16 cellular contexts compared by ENCODE assay signal in genomic region chr6:149727793-149728498, GRCh38. TPM values are rescaled to one million over a fixed set of nuclear protein-coding genes. Genes with fewer than 3 reads are reported as not detected.
DNase-seq lines count a peak whose midpoint lies in the region; ATAC-seq and TF ChIP-seq lines count a peak whose summit lies in the region.
"Had no signal": no experiment of that assay in that cellular context is flagged by ENCODE, and none has a peak within 500 bp of the region (broad histone marks: within the 10 kb centered on the region; RNA-seq: fewer than 3 reads in every experiment).

No MANE protein-coding gene starts in this region.

- H3K4ac ChIP-seq in mesendoderm (ENCODE audit: low read depth, low read length) = no peak overlapping the region

- no peaks in the 10 kb centered on the region for H3K9me3 Mint-ChIP-seq in activated naive CD4-positive, alpha-beta T cell treated with anti-CD3 and anti-CD28 coated beads, Interleukin-2, amount 50 U/mL, for 24 hours
- H3K9me3 Mint-ChIP-seq in central memory CD8-positive, alpha-beta T cell = no peaks in the 10 kb centered on the region
- H3K9me3 Mint-ChIP-seq in stimulated activated effector memory CD8-positive, alpha-beta T cell treated with anti-CD3 and anti-CD28 coated beads, Interleukin-12 subunit alpha, Interleukin-12 subunit beta, amount 100 ng/mL, for 72 hours = no peaks in the 10 kb centered on the region
- H3K9me3 Mint-ChIP-seq: HFFc6 had no signal

- no peaks in the 10 kb centered on the region for H3K27me3 Mint-ChIP-seq in activated naive CD4-positive, alpha-beta T cell treated with anti-CD3 and anti-CD28 coated beads, Interleukin-2, amount 50 U/mL, for 24 hours
- no peaks in the 10 kb centered on the region for H3K27me3 Mint-ChIP-seq in central memory CD8-positive, alpha-beta T cell

- H3K4me3 ChIP-seq in mesendoderm (ENCODE audit: low read length) (no peak overlapping the region), OCI-LY7 (ENCODE audit: low read depth, low read length, poor library complexity, severe bottlenecking) (no peak overlapping the region)
- H3K4me3 ChIP-seq: body of pancreas, MG63, pancreas had no signal

- no peaks in the 10 kb centered on the region for H3K79me1 ChIP-seq in mesendoderm (ENCODE audit: low read length)

- peak overlapping the region; percentile 30 for H3K27ac Mint-ChIP-seq in activated naive CD4-positive, alpha-beta T cell treated with anti-CD3 and anti-CD28 coated beads, Interleukin-2, amount 50 U/mL, for 24 hours
- H3K27ac Mint-ChIP-seq in central memory CD8-positive, alpha-beta T cell (ENCODE audit: low read depth) = peak overlapping the region; percentile 7
- peak overlapping the region; percentile 50 for H3K27ac Mint-ChIP-seq in stimulated activated effector memory CD8-positive, alpha-beta T cell treated with anti-CD3 and anti-CD28 coated beads, Interleukin-12 subunit alpha, Interleukin-12 subunit beta, amount 100 ng/mL, for 72 hours
- H3K27ac Mint-ChIP-seq: HFFc6 had no signal

- TF ChIP-seq CTCF in OCI-LY7 (conservative IDR thresholded peaks at IDR 0.05; ENCODE audit: low read length) = no peak

- H3K4me3 Mint-ChIP-seq in activated naive CD4-positive, alpha-beta T cell treated with anti-CD3 and anti-CD28 coated beads, Interleukin-2, amount 50 U/mL, for 24 hours = no peak overlapping the region
- no peak overlapping the region for H3K4me3 Mint-ChIP-seq in central memory CD8-positive, alpha-beta T cell
- no peak overlapping the region for H3K4me3 Mint-ChIP-seq in stimulated activated effector memory CD8-positive, alpha-beta T cell treated with anti-CD3 and anti-CD28 coated beads, Interleukin-12 subunit alpha, Interleukin-12 subunit beta, amount 100 ng/mL, for 72 hours
- H3K4me3 Mint-ChIP-seq: HFFc6 had no signal

- CTCF ChIA-PET in OCI-LY7 (lab: Charles Lee; ENCODE audit: unreplicated experiment) = no interaction called here

- H4K8ac ChIP-seq in mesendoderm (ENCODE audit: low read depth, low read length) = no peak overlapping the region

- H3K4me2 ChIP-seq in mesendoderm (ENCODE audit: low read length) (no peak overlapping the region), OCI-LY7 (ENCODE audit: low read length) (no peak overlapping the region)

- no peaks in the 10 kb centered on the region for H3K9me2 ChIP-seq in OCI-LY7 (ENCODE audit: insufficient read depth, low read length)

- POLR2A ChIA-PET in OCI-LY7 (lab: Charles Lee) = no interaction called here

- no peak for DNase-seq in activated naive CD4-positive, alpha-beta T cell treated with anti-CD3 and anti-CD28 coated beads, Interleukin-2, amount 50 U/mL, for 16 hours
- DNase-seq in NOMO-1 (lab: John Stamatoyannopoulos, UW; ENCODE audit: unreplicated experiment in 2 of 2) (peak; percentile 37 to 83), mesendoderm (no peak), OCI-LY7 (ENCODE audit: low spot score) (no peak)
- DNase-seq in central memory CD8-positive, alpha-beta T cell (ENCODE audit: low spot score in 2 of 2) = no peak
- no peak for DNase-seq in stimulated activated effector memory CD8-positive, alpha-beta T cell treated with anti-CD3 and anti-CD28 coated beads, Interleukin-12 subunit alpha, Interleukin-12 subunit beta, amount 100 ng/mL, for 72 hours (ENCODE audit: low spot score in 2 of 2)
- DNase-seq: body of pancreas; DMS79 treated with DMSO at 0.1 percent for 48 hours; HFFc6; MG63; NK-92 treated with Interleukin-12 subunit alpha and Interleukin-12 subunit beta, amount 100 ng/mL, for 24 hours; pancreas; stimulated activated CD4-positive, alpha-beta T cell treated with anti-CD3 and anti-CD28 coated beads, Interleukin-12 subunit alpha, Interleukin-12 subunit beta, amount 100 ng/mL, for 4 hours had no signal

- no peak overlapping the region for H3K56ac ChIP-seq in mesendoderm (ENCODE audit: low read length)

- WGBS in mesendoderm (ENCODE audit: extremely low coverage, insufficient coverage, low lambda C conversion rate) = no CpG with 5 or more reads among the region's 4 CpGs

- no peak overlapping the region for H3K23ac ChIP-seq in mesendoderm (ENCODE audit: low read length)

- H2BK5ac ChIP-seq in mesendoderm (ENCODE audit: low read length) = no peak overlapping the region

- H3K18ac ChIP-seq in mesendoderm (ENCODE audit: low read length) = no peak overlapping the region

- H3K9me3 ChIP-seq in OCI-LY7 (ENCODE audit: low read length) = no peaks in the 10 kb centered on the region
- H3K9me3 ChIP-seq: body of pancreas, MG63, pancreas had no signal

- H2AFZ ChIP-seq in OCI-LY7 (ENCODE audit: low read length) = no peak overlapping the region

- no TSS peak for BruUV-seq in OCI-LY7 (replicated peaks; lab: Mats Ljungman, UMichigan)

- H3K79me2 ChIP-seq in mesendoderm (ENCODE audit: control insufficient read depth, insufficient read depth, low read length) (no peaks in the 10 kb centered on the region), OCI-LY7 (ENCODE audit: insufficient read depth, low read depth, low read length) (no peaks in the 10 kb centered on the region)

- H3K27me3 ChIP-seq in mesendoderm (ENCODE audit: insufficient read depth, low read length, poor library complexity) = no peaks in the 10 kb centered on the region
- H3K27me3 ChIP-seq: body of pancreas, MG63, pancreas had no signal

- intact Hi-C loops in OCI-LY7 (cut with micrococcal nuclease; ENCODE audit: unreplicated experiment) = loop anchor here (2.0 kb wide), 1 partner anchor 13 kb away; no protein-coding TSS in a partner anchor

- no peak overlapping the region for H3K9ac ChIP-seq in mesendoderm (ENCODE audit: low read length)

- H3K4me1 ChIP-seq in mesendoderm (ENCODE audit: control insufficient read depth, low read depth, low read length) (no peaks in the 10 kb centered on the region), OCI-LY7 (ENCODE audit: insufficient read depth, low read length, poor library complexity, severe bottlenecking) (no peaks in the 10 kb centered on the region)

- peaks cover 4% of the 10 kb centered on the region for H3K36me3 Mint-ChIP-seq in activated naive CD4-positive, alpha-beta T cell treated with anti-CD3 and anti-CD28 coated beads, Interleukin-2, amount 50 U/mL, for 24 hours
- H3K36me3 Mint-ChIP-seq in central memory CD8-positive, alpha-beta T cell (ENCODE audit: insufficient read depth) = peaks cover 48% of the 10 kb centered on the region
- H3K36me3 Mint-ChIP-seq in stimulated activated effector memory CD8-positive, alpha-beta T cell treated with anti-CD3 and anti-CD28 coated beads, Interleukin-12 subunit alpha, Interleukin-12 subunit beta, amount 100 ng/mL, for 72 hours = peaks cover 99% of the 10 kb centered on the region

- no peak overlapping the region for H2BK15ac ChIP-seq in mesendoderm (replicated peaks; ENCODE audit: low read depth)

- H3K36me3 ChIP-seq in mesendoderm (ENCODE audit: control insufficient read depth, insufficient read depth, low read length) = peaks cover 9% of the 10 kb centered on the region
- peaks cover 90% of the 10 kb centered on the region for H3K36me3 ChIP-seq in OCI-LY7 (ENCODE audit: insufficient read depth, low read length)

- H3K27ac ChIP-seq in mesendoderm (ENCODE audit: low read depth, low read length) (no peak overlapping the region), OCI-LY7 (ENCODE audit: low read depth, low read length, poor library complexity, severe bottlenecking) (no peak overlapping the region)

- H4K20me1 ChIP-seq in OCI-LY7 (ENCODE audit: insufficient read depth, low read length) = no peaks in the 10 kb centered on the region

- peaks cover 17% of the 10 kb centered on the region for H3K4me1 Mint-ChIP-seq in activated naive CD4-positive, alpha-beta T cell treated with anti-CD3 and anti-CD28 coated beads, Interleukin-2, amount 50 U/mL, for 24 hours
- H3K4me1 Mint-ChIP-seq in central memory CD8-positive, alpha-beta T cell = peaks cover 11% of the 10 kb centered on the region
- H3K4me1 Mint-ChIP-seq in stimulated activated effector memory CD8-positive, alpha-beta T cell treated with anti-CD3 and anti-CD28 coated beads, Interleukin-12 subunit alpha, Interleukin-12 subunit beta, amount 100 ng/mL, for 72 hours = peaks cover 14% of the 10 kb centered on the region

- H2BK120ac ChIP-seq in mesendoderm (ENCODE audit: low read depth, low read length) = no peak overlapping the region

- H4K5ac ChIP-seq in mesendoderm (ENCODE audit: low read length) = no peak overlapping the region

- no peak overlapping the region for H2AK5ac ChIP-seq in mesendoderm (ENCODE audit: low read length)

- no peak for ATAC-seq in central memory CD8-positive, alpha-beta T cell (replicated peaks; ENCODE audit: extremely low read depth, poor library complexity, severe bottlenecking)
- no peak for ATAC-seq in stimulated activated effector memory CD8-positive, alpha-beta T cell treated with anti-CD3 and anti-CD28 coated beads, Interleukin-12 subunit alpha, Interleukin-12 subunit beta, amount 100 ng/mL, for 72 hours
- ATAC-seq in GM19023 (IDR thresholded peaks at IDR 0.05; ENCODE audit: unreplicated experiment) = no peak
- ATAC-seq: body of pancreas, SK-N-SH treated with all-trans-retinoic acid at 6 μM for 48 hours had no signal

RNA-seq across cellular contexts. Expression of gene LATS1, which starts 10.0 kb away (rescaled TPM):
- polyA plus RNA-seq in mesendoderm (2013, experiment 1 of 2) = 15.9 TPM
- 15.9 TPM for polyA plus RNA-seq in mesendoderm (2013, experiment 2 of 2)
- total RNA-seq in OCI-LY7 (2014; rRNA removed; shearing (Covaris generic)) = 15.6 and 23.1 TPM in 2 replicates
- 30.3 and 30.7 TPM in 2 replicates for total RNA-seq in OCI-LY7 (2022)

RNA-seq across cellular contexts. Expression of gene NUP43, which starts 18.4 kb away (rescaled TPM):
- 26.9 TPM for polyA plus RNA-seq in mesendoderm (2013, experiment 1 of 2)
- 27.5 TPM for polyA plus RNA-seq in mesendoderm (2013, experiment 2 of 2)
- 28.6 and 30.7 TPM in 2 replicates for total RNA-seq in OCI-LY7 (2014; rRNA removed; shearing (Covaris generic))
- total RNA-seq in OCI-LY7 (2022) = 72.4 and 73.0 TPM in 2 replicates

RNA-seq across cellular contexts. Expression of gene PCMT1, which starts 21.6 kb away (rescaled TPM):
- 97.0 TPM for polyA plus RNA-seq in mesendoderm (2013, experiment 1 of 2)
- 98.3 TPM for polyA plus RNA-seq in mesendoderm (2013, experiment 2 of 2)
- 125 and 140 TPM in 2 replicates for total RNA-seq in OCI-LY7 (2014; rRNA removed; shearing (Covaris generic))
- 116 and 117 TPM in 2 replicates for total RNA-seq in OCI-LY7 (2022)

Comparison
In these comparisons a context has a peak if more than half of its experiments do, and no peak if none do; other contexts are left out.
1. DNase-seq: peak in NOMO-1 (2 of 2); none in activated naive CD4-positive, alpha-beta T cell treated with anti-CD3 and anti-CD28 coated beads, Interleukin-2, amount 50 U/mL, for 16 hours (single experiment), central memory CD8-positive, alpha-beta T cell (0 of 2), stimulated activated effector memory CD8-positive, alpha-beta T cell treated with anti-CD3 and anti-CD28 coated beads, Interleukin-12 subunit alpha, Interleukin-12 subunit beta, amount 100 ng/mL, for 72 hours (0 of 2), mesendoderm (single experiment) and OCI-LY7 (single experiment).
2. Peak in every context shown above with its lines, with median percentiles within 50 percentile points of each other: H3K27ac Mint-ChIP-seq.